ENCODE assay signal across 1 cellular context in the genomic region with DNA sequence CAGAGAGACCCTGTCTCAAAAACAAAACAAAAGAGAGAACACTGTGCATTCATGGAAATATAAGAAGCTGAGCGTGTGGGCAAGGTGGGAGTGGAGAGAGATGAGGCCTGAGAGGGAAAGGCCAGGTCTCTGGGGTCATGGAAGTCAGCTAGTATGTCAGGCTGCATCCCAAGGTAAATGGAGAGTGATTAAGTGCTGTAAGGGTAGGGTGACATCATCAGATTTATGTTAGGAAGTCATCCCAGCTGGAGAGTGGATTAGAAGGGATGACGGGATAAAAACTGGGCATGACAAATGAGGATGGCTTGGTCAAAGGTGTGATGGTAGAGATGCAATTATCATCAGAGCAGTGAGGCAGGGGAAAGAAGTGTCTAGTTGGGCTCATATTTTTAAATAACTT.
TF ChIP-seq lines count a peak whose summit lies in the region.

No MANE protein-coding gene starts in this region.

TF ChIP-seq in HEK293, 187 proteins besides CTCF, POLR2A, EP300 and RAD21 (continued from another document):
- TF ChIP-seq, protein P1, sequence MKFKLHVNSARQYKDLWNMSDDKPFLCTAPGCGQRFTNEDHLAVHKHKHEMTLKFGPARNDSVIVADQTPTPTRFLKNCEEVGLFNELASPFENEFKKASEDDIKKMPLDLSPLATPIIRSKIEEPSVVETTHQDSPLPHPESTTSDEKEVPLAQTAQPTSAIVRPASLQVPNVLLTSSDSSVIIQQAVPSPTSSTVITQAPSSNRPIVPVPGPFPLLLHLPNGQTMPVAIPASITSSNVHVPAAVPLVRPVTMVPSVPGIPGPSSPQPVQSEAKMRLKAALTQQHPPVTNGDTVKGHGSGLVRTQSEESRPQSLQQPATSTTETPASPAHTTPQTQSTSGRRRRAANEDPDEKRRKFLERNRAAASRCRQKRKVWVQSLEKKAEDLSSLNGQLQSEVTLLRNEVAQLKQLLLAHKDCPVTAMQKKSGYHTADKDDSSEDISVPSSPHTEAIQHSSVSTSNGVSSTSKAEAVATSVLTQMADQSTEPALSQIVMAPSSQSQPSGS (tag by site-specific recombination; IDR thresholded peaks at IDR 0.05; ENCODE audit: low read depth), result peak; percentile 86
- no peak for TF ChIP-seq KLF9 (tag by site-specific recombination; IDR thresholded peaks at IDR 0.05; ENCODE audit: low read depth)
